1 cellular context compared by ENCODE assay signal in genomic region chr2:72915907-72916742, GRCh38.
TF ChIP-seq lines count a peak whose summit lies in the region.

No MANE protein-coding gene starts in this region.

TF ChIP-seq in GM12878, 131 proteins besides CTCF, POLR2A, EP300 and RAD21 (continued from another document and continues in another):
- no peak for TF ChIP-seq SKIL (IDR thresholded peaks at IDR 0.05; ENCODE audit: low read depth, poor library complexity, severe bottlenecking)
- peak; percentile 8; the same call in 1 of the 2 replicates for TF ChIP-seq NR2C1 (IDR thresholded peaks at IDR 0.05)
- no peak; the same call in 1 of the 2 replicates for TF ChIP-seq GABPA (IDR thresholded peaks at IDR 0.05; ENCODE audit: low read depth)
- no peak for TF ChIP-seq NFYA (IDR thresholded peaks at IDR 0.05; ENCODE audit: borderline replicate concordance, low read depth, low read length)
- TF ChIP-seq SIX5 (IDR thresholded peaks at IDR 0.05; ENCODE audit: low read depth, low read length, severe bottlenecking) = no peak
- peak; percentile 87 for TF ChIP-seq IKZF1 (conservative IDR thresholded peaks at IDR 0.05)
- peak; percentile 71; the same call in 1 of the 2 replicates for TF ChIP-seq LARP7 (IDR thresholded peaks at IDR 0.05)
- TF ChIP-seq MEF2B (IDR thresholded peaks at IDR 0.05; ENCODE audit: partially characterized antibody, poor library complexity, severe bottlenecking) = peak; percentile 93
- peak; percentile 99 for TF ChIP-seq NR2F1 (conservative IDR thresholded peaks at IDR 0.05)
- no peak for TF ChIP-seq RCOR1 (conservative IDR thresholded peaks at IDR 0.05; ENCODE audit: low read depth, low read length)
- TF ChIP-seq SRF (IDR thresholded peaks at IDR 0.05; ENCODE audit: low read depth in 2 of 2, low read length in 2 of 2) = no peak
- TF ChIP-seq TAF1 (IDR thresholded peaks at IDR 0.05; ENCODE audit: borderline replicate concordance, low read depth, low read length) = 0 out of 2 replicates have a peak, but pooled peaks have one; percentile 29
- TF ChIP-seq CBX5 (IDR thresholded peaks at IDR 0.05; ENCODE audit: low read depth) = 0 out of 2 replicates have a peak, but pooled peaks have one; percentile 26
- no peak for TF ChIP-seq CUX1 (IDR thresholded peaks at IDR 0.05; ENCODE audit: insufficient replicate concordance, low read depth, low read length)
- no peak; the same call in 1 of the 2 replicates for TF ChIP-seq ZNF687 (IDR thresholded peaks at IDR 0.05)
- no peak for TF ChIP-seq ELK1 (IDR thresholded peaks at IDR 0.05; ENCODE audit: low read depth, low read length)
- no peak for TF ChIP-seq PML (IDR thresholded peaks at IDR 0.05; ENCODE audit: low read length)
- TF ChIP-seq MTA3 (IDR thresholded peaks at IDR 0.05; ENCODE audit: borderline replicate concordance, low read length) = no peak
- no peak for TF ChIP-seq NRF1 (conservative IDR thresholded peaks at IDR 0.05; ENCODE audit: low read depth, low read length)
- no peak for TF ChIP-seq HDGF (IDR thresholded peaks at IDR 0.05)
- TF ChIP-seq SUZ12 (IDR thresholded peaks at IDR 0.05; ENCODE audit: unreplicated experiment) = no peak
- no peak for TF ChIP-seq ZBTB4 (CRISPR knock-in tag; IDR thresholded peaks at IDR 0.05)
- TF ChIP-seq FOXK2 (IDR thresholded peaks at IDR 0.05) = no peak
- 0 out of 2 replicates have a peak, but pooled peaks have one; percentile 22 for TF ChIP-seq ZNF592 (IDR thresholded peaks at IDR 0.05)
- TF ChIP-seq ASH2L (IDR thresholded peaks at IDR 0.05; ENCODE audit: borderline replicate concordance, low read depth) = no peak
- TF ChIP-seq MYC (IDR thresholded peaks at IDR 0.05; ENCODE audit: insufficient read depth, insufficient read length, insufficient replicate concordance, low read length, severe bottlenecking) = no peak
- no peak for TF ChIP-seq BCL3 (IDR thresholded peaks at IDR 0.05; ENCODE audit: borderline replicate concordance, insufficient read depth, low read depth, low read length, poor library complexity, severe bottlenecking)
- TF ChIP-seq NR2C2 (IDR thresholded peaks at IDR 0.05; ENCODE audit: borderline replicate concordance, control insufficient read depth, insufficient read length, low read depth) = no peak
- TF ChIP-seq POLR2AphosphoS5 (IDR thresholded peaks at IDR 0.05; ENCODE audit: low read length) = 0 out of 2 replicates have a peak, but pooled peaks have one; percentile 13
- no peak for TF ChIP-seq CHD4 (IDR thresholded peaks at IDR 0.05)
- no peak for TF ChIP-seq E4F1 (IDR thresholded peaks at IDR 0.05; ENCODE audit: borderline replicate concordance, partially characterized antibody)
